In genomic region chr15:85530079-85530478, GRCh38 we compare ENCODE assay signal across 18 cellular contexts.
"Had no signal": no experiment of that assay in that cellular context is flagged by ENCODE, and none has a peak within 500 bp of the region (broad histone marks: within the 10 kb centered on the region; RNA-seq: fewer than 3 reads in every experiment).

No MANE protein-coding gene starts in this region.

- H3K27me3 Mint-ChIP-seq: activated naive CD4-positive, alpha-beta T cell treated with anti-CD3 and anti-CD28 coated beads, Interleukin-2, amount 50 U/mL, for 24 hours had no signal

- ATAC-seq: activated CD8-positive, alpha-beta T cell treated with anti-CD3 and anti-CD28 coated beads, Interleukin-2, amount 10 ng/mL, durations not matched to agents 7 days and 5 days; left lung; natural killer cell; psoas muscle; sciatic nerve had no signal

- DNase-seq: activated CD4-positive, alpha-beta T cell treated with anti-CD3 and anti-CD28 coated beads for 48 hours; activated CD8-positive, alpha-beta memory T cell treated with anti-CD3 and anti-CD28 coated beads, Interleukin-2, amount 50 U/mL, for 48 hours; activated CD8-positive, alpha-beta T cell treated with anti-CD3 and anti-CD28 coated beads, Interleukin-2, amount 10 ng/mL, durations not matched to agents 7 days and 5 days; foreskin fibroblast; left lung; midbrain; natural killer cell; nucleus accumbens; psoas muscle; spleen; stimulated activated CD4-positive, alpha-beta T cell treated with anti-CD3 and anti-CD28 coated beads, Interleukin-1b, Interleukin-23, amount 100 ng/mL, for 48 hours; stimulated activated naive CD4-positive, alpha-beta T cell; substantia nigra; trophoblast cell; WERI-Rb-1 had no signal

- H3K27ac Mint-ChIP-seq: activated CD8-positive, alpha-beta T cell treated with anti-CD3 and anti-CD28 coated beads, Interleukin-2, amount 10 ng/mL, durations not matched to agents 7 days and 5 days; activated naive CD4-positive, alpha-beta T cell treated with anti-CD3 and anti-CD28 coated beads, Interleukin-2, amount 50 U/mL, for 24 hours; natural killer cell had no signal

- H3K36me3 Mint-ChIP-seq: natural killer cell had no signal

- H3K27me3 ChIP-seq: esophagus muscularis mucosa, left lung, spleen had no signal

- H3K9me3 ChIP-seq: esophagus muscularis mucosa, left lung, psoas muscle, spleen had no signal

- H3K4me3 ChIP-seq: esophagus muscularis mucosa, left lung, psoas muscle, spleen had no signal

- H3K4me3 Mint-ChIP-seq: activated CD8-positive, alpha-beta T cell treated with anti-CD3 and anti-CD28 coated beads, Interleukin-2, amount 10 ng/mL, durations not matched to agents 7 days and 5 days; activated naive CD4-positive, alpha-beta T cell treated with anti-CD3 and anti-CD28 coated beads, Interleukin-2, amount 50 U/mL, for 24 hours; natural killer cell had no signal

- H3K9me3 Mint-ChIP-seq: activated naive CD4-positive, alpha-beta T cell treated with anti-CD3 and anti-CD28 coated beads, Interleukin-2, amount 50 U/mL, for 24 hours; natural killer cell had no signal

- H3K27ac ChIP-seq: psoas muscle, spleen, WERI-Rb-1 had no signal
